Comparison of ENCODE assay signal across 11 cellular contexts in genomic region chr6:150857906-150858365, GRCh38. TPM values are rescaled to one million over a fixed set of nuclear protein-coding genes. Genes with fewer than 3 reads are reported as not detected.
DNase-seq lines count a peak whose midpoint lies in the region; ATAC-seq and TF ChIP-seq lines count a peak whose summit lies in the region.
"Had no signal": no experiment of that assay in that cellular context is flagged by ENCODE, and none has a peak within 500 bp of the region (broad histone marks: within the 10 kb centered on the region; RNA-seq: fewer than 3 reads in every experiment).

No MANE protein-coding gene starts in this region.

- CTCF ChIA-PET in Panc1 (lab: Charles Lee), result interaction anchor here (0.7 kb wide), 1 partner anchor 460 kb away, joined by 4 read pairs; no protein-coding TSS in a partner anchor
- CTCF ChIA-PET in mammary epithelial cell (lab: Charles Lee; ENCODE audit: low non-redundant PET), result no interaction called here

- H3K4me3 ChIP-seq in Panc1 (ENCODE audit: low read depth in 2 of 2, low read length in 2 of 2), result no peak overlapping the region
- peak overlapping the region in 1 of 3 experiments; percentile 20 for H3K4me3 ChIP-seq in mammary epithelial cell (replicated peaks in 1 of 3; ENCODE audit: insufficient read depth in 1 of 3, low read depth in 2 of 3, low read length in 3 of 3)
- no peak overlapping the region for H3K4me3 ChIP-seq in mesodermal cell (ENCODE audit: extremely low read depth, insufficient read depth, low read length, poor library complexity, severe bottlenecking)
- H3K4me3 ChIP-seq in transverse colon, result no peak overlapping the region

- TF ChIP-seq EP300 in transverse colon (IDR thresholded peaks at IDR 0.05; ENCODE audit: low read depth), result no peak

- peaks cover 4 to 5% of the 10 kb centered on the region in 2 donors for H3K36me3 Mint-ChIP-seq in activated naive CD4-positive, alpha-beta T cell treated with anti-CD3 and anti-CD28 coated beads, Interleukin-2, amount 50 U/mL, for 72 hours

- intact Hi-C loops in Panc1 (cut with micrococcal nuclease; ENCODE audit: unreplicated experiment), result no loop called here
- intact Hi-C loops in mammary epithelial cell (cut with micrococcal nuclease), result no loop called here
- intact Hi-C loops in transverse colon (cut with DNase I; ENCODE audit: low total_unique reads), result no loop called here

- dilution Hi-C loops in mammary epithelial cell (cut with HindIII; ENCODE audit: low sequenced_read_pairs), result no loop called here

- H3K9me3 ChIP-seq in Panc1 (ENCODE audit: control insufficient read depth, insufficient read depth, low read depth, low read length) (no peaks in the 10 kb centered on the region), mammary epithelial cell (replicated peaks; ENCODE audit: insufficient read depth, low read length) (no peaks in the 10 kb centered on the region), mesodermal cell (ENCODE audit: control insufficient read depth, low read length) (no peaks in the 10 kb centered on the region), transverse colon (no peaks in the 10 kb centered on the region)

- no peaks in the 10 kb centered on the region for H3K9me3 Mint-ChIP-seq in activated naive CD4-positive, alpha-beta T cell treated with anti-CD3 and anti-CD28 coated beads, Interleukin-2, amount 50 U/mL, for 72 hours

- ATAC-seq in Panc1 (peak; percentile 47), GM19463 (IDR thresholded peaks at IDR 0.05; ENCODE audit: unreplicated experiment) (no peak)
- no peak for ATAC-seq in activated naive CD4-positive, alpha-beta T cell treated with anti-CD3 and anti-CD28 coated beads, Interleukin-2, amount 50 U/mL, for 72 hours

- DNase-seq in Panc1 (ENCODE audit: low read depth, low spot score) (no peak), mammary epithelial cell (no peak), transverse colon (no peak), hippocampal formation (lab: John Stamatoyannopoulos, UW) (no peak), D341Med (ENCODE audit: low spot score) (no peak)
- DNase-seq in activated naive CD4-positive, alpha-beta T cell treated with anti-CD3 and anti-CD28 coated beads, Interleukin-2, amount 50 U/mL, for 72 hours (ENCODE audit: low spot score in 2 of 2), result no peak
- DNase-seq: DMS79, left cardiac atrium, NCI-H2081 treated with DMSO at 0.1 percent for 48 hours had no signal

- H3K4me1 ChIP-seq in Panc1 (ENCODE audit: control insufficient read depth, insufficient read depth, low read length), result peaks cover 8% of the 10 kb centered on the region; the same call in 1 of the 2 replicates
- H3K4me1 ChIP-seq in mammary epithelial cell (ENCODE audit: insufficient read depth, low read length), result peaks cover 23% of the 10 kb centered on the region
- peaks cover 23% of the 10 kb centered on the region for H3K4me1 ChIP-seq in mesodermal cell (ENCODE audit: control insufficient read depth, insufficient read depth, low read length, poor library complexity, severe bottlenecking)
- H3K4me1 ChIP-seq in transverse colon, result peaks cover 0 to 17% (median 6%) of the 10 kb centered on the region in 4 donors

- no peak for TF ChIP-seq CTCF in Panc1 (IDR thresholded peaks at IDR 0.05)
- no peak for TF ChIP-seq CTCF in mammary epithelial cell (conservative IDR thresholded peaks at IDR 0.05 in 1 of 2, IDR thresholded peaks at IDR 0.05 in 1 of 2; ENCODE audit: extremely low read depth in 1 of 2, insufficient read depth in 1 of 2, low read depth in 1 of 2, low read length in 2 of 2)
- TF ChIP-seq CTCF in transverse colon (IDR thresholded peaks at IDR 0.05), result no peak

- H3K27ac Mint-ChIP-seq in activated naive CD4-positive, alpha-beta T cell treated with anti-CD3 and anti-CD28 coated beads, Interleukin-2, amount 50 U/mL, for 72 hours, result peak overlapping the region in 1 of 2 donors; percentile 85

- peak overlapping the region; percentile 66 for H2AFZ ChIP-seq in mammary epithelial cell (ENCODE audit: low read depth, low read length)

- peak overlapping the region; percentile 76 for H3K4me2 ChIP-seq in mammary epithelial cell (ENCODE audit: insufficient read depth, low read depth, low read length)

- in situ Hi-C loops in Panc1 (cut with HindIII; ENCODE audit: low pct_unique_long_range_greater_than_20kb, low sequenced_read_pairs) (no loop called here), mammary epithelial cell (cut with MboI; ENCODE audit: low sequenced_read_pairs in 2 of 2) (no loop called here), transverse colon (cut with MboI; ENCODE audit: low pct_ligation_motif_present in 1 of 4, low pct_unique_long_range_greater_than_20kb in 1 of 4, low sequenced_read_pairs in 3 of 4) (no loop called here)

- POLR2A ChIA-PET in Panc1 (lab: Charles Lee), result no interaction called here

- H3K36me3 ChIP-seq in Panc1 (ENCODE audit: control insufficient read depth, insufficient read depth, low read length) (no peaks in the 10 kb centered on the region), mammary epithelial cell (ENCODE audit: insufficient read depth, low read length) (no peaks in the 10 kb centered on the region), mesodermal cell (ENCODE audit: control insufficient read depth, insufficient read depth, low read length) (no peaks in the 10 kb centered on the region), transverse colon (no peaks in the 10 kb centered on the region)

- H3K27me3 ChIP-seq in Panc1 (ENCODE audit: control insufficient read depth, insufficient read depth, low read length) (no peaks in the 10 kb centered on the region), mammary epithelial cell (ENCODE audit: insufficient read depth, low read length) (no peaks in the 10 kb centered on the region), transverse colon (no peaks in the 10 kb centered on the region)

- BruUV-seq in Panc1 (replicated peaks; lab: Mats Ljungman, UMichigan) (no TSS peak), mammary epithelial cell (replicated peaks; lab: Mats Ljungman, UMichigan) (TSS peak; percentile 69)

- no peak for TF ChIP-seq POLR2A in transverse colon (IDR thresholded peaks at IDR 0.05)

- H3K27ac ChIP-seq in Panc1 (ENCODE audit: low read length) (0 out of 2 replicates have a peak overlapping the region, but pooled peaks have one; percentile 13), mammary epithelial cell (ENCODE audit: insufficient read depth, low read depth, low read length) (peak overlapping the region; percentile 96), mesodermal cell (ENCODE audit: low read depth, low read length, severe bottlenecking) (peak overlapping the region; percentile 87), transverse colon (peak overlapping the region; percentile 70 to 80 (median 74))

- 54% methylated on average over 4 of the region's 4 CpGs for WGBS in mammary epithelial cell (ENCODE audit: low coverage, missing lambda C conversion rate)
- 91 to 97% methylated on average over 2 to 4 of the region's 4 CpGs for WGBS in mesodermal cell (ENCODE audit: insufficient coverage in 2 of 2), 2 experiments
- 56 to 61% methylated on average over 4 of the region's 4 CpGs for WGBS in transverse colon (ENCODE audit: low coverage in 1 of 2), 2 donors

- no peaks in the 10 kb centered on the region for H3K79me2 ChIP-seq in mammary epithelial cell (ENCODE audit: insufficient read depth, low read length)

- no peaks in the 10 kb centered on the region for H4K20me1 ChIP-seq in mammary epithelial cell (ENCODE audit: insufficient read depth, low read length)

- peak overlapping the region; percentile 84 for H3K9ac ChIP-seq in mammary epithelial cell (ENCODE audit: insufficient read depth, low read length)

RNA-seq across cellular contexts. Expression of gene MTHFD1L, which starts 7.6 kb away (rescaled TPM):
- total RNA-seq in Panc1 (2021; ENCODE audit: unreplicated experiment) (76.2 TPM), mammary epithelial cell (10 to 100 TPM; 56.7 to 77.7 TPM), transverse colon (10 to 100 TPM in 1 of 4 donors, 1 to 10 TPM in 2, under 1 TPM in 1; 0.82 to 10.1 (median 5.4) TPM)
- polyA plus RNA-seq in Panc1 (2012; ENCODE audit: insufficient read length), result 45.2 TPM
- 34.1 TPM for polyA plus RNA-seq in mammary epithelial cell
- polyA minus RNA-seq in mammary epithelial cell, result 39.2 TPM
- polyA plus RNA-seq in mesodermal cell (2013, experiment 1 of 2), result 62.4 TPM
- polyA plus RNA-seq in mesodermal cell (2013, experiment 2 of 2), result 60.0 TPM
- 100 to 1,000 TPM in 1 of 2 donors, 10 to 100 TPM in 1; 71.3 to 109 TPM for total RNA-seq in activated naive CD4-positive, alpha-beta T cell treated with anti-CD3 and anti-CD28 coated beads, Interleukin-2, amount 50 U/mL, for 72 hours

Comparison
In these comparisons a context has a peak if more than half of its experiments do, and no peak if none do; other contexts are left out.
1. H3K27ac ChIP-seq: peak in every context shown above with its lines; median percentile 96 in mammary epithelial cell; 87 in mesodermal cell; 74 in transverse colon; 13 in Panc1.